Comparison of ENCODE assay signal across 1 cellular context in the genomic region with DNA sequence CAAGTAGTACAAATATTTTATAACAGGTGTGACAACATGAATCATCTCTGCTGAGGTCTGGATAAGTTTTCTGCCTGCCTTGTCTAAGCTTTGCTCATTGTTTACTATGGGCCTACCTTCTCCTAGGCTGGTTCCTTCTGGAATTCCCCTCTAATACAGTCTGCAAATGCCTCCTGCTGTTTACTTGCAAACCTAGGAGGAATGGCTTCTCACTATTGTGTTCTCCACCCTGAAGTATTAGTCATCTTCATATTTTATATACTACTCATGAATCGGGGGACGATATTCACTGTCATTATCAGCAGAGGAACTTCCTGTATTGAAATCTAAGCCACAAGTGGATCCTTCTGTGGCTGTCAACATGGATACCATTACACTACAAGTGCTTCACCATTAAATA.
TF ChIP-seq lines count a peak whose summit lies in the region.

No MANE protein-coding gene starts in this region.

TF ChIP-seq in A549, 52 proteins besides CTCF, POLR2A, EP300 and RAD21 (continued from another document):
- TF ChIP-seq, protein P1, sequence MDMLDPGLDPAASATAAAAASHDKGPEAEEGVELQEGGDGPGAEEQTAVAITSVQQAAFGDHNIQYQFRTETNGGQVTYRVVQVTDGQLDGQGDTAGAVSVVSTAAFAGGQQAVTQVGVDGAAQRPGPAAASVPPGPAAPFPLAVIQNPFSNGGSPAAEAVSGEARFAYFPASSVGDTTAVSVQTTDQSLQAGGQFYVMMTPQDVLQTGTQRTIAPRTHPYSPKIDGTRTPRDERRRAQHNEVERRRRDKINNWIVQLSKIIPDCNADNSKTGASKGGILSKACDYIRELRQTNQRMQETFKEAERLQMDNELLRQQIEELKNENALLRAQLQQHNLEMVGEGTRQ (IDR thresholded peaks at IDR 0.05), result no peak
- TF ChIP-seq, protein P2, sequence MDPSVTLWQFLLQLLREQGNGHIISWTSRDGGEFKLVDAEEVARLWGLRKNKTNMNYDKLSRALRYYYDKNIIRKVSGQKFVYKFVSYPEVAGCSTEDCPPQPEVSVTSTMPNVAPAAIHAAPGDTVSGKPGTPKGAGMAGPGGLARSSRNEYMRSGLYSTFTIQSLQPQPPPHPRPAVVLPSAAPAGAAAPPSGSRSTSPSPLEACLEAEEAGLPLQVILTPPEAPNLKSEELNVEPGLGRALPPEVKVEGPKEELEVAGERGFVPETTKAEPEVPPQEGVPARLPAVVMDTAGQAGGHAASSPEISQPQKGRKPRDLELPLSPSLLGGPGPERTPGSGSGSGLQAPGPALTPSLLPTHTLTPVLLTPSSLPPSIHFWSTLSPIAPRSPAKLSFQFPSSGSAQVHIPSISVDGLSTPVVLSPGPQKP (IDR thresholded peaks at IDR 0.05; ENCODE audit: low read depth, low read length), result no peak
- peak; percentile 74 for TF ChIP-seq MAX (IDR thresholded peaks at IDR 0.05)
- no peak for TF ChIP-seq HDAC2 (IDR thresholded peaks at IDR 0.05)
- TF ChIP-seq KDM5A (IDR thresholded peaks at IDR 0.05), result no peak
- no peak for TF ChIP-seq BHLHE40 (IDR thresholded peaks at IDR 0.05; ENCODE audit: low read depth, low read length)
- no peak for TF ChIP-seq KDM1A (IDR thresholded peaks at IDR 0.05; ENCODE audit: low read depth)
- no peak for TF ChIP-seq E2F6 (IDR thresholded peaks at IDR 0.05; ENCODE audit: borderline replicate concordance, low read depth)
- no peak for TF ChIP-seq PHF8 (IDR thresholded peaks at IDR 0.05; ENCODE audit: borderline replicate concordance, low read depth)
- TF ChIP-seq HOXB5 (CRISPR knock-in tag; IDR thresholded peaks at IDR 0.05), result no peak
- TF ChIP-seq BCL3 (IDR thresholded peaks at IDR 0.05), result peak; percentile 77; the same call in 2 of the 3 replicates
- TF ChIP-seq CEBPB (IDR thresholded peaks at IDR 0.05), result peak in 1 of 2 experiments; percentile 51; a peak in 1 of 4 replicates
- TF ChIP-seq HOXB13 (CRISPR knock-in tag; IDR thresholded peaks at IDR 0.05; ENCODE audit: low read depth), result no peak
- TF ChIP-seq RNF2 (IDR thresholded peaks at IDR 0.05; ENCODE audit: borderline replicate concordance, low read depth), result no peak
- TF ChIP-seq EHMT2 (IDR thresholded peaks at IDR 0.05; ENCODE audit: low read depth), result no peak
- no peak for TF ChIP-seq MYC (IDR thresholded peaks at IDR 0.05; ENCODE audit: borderline replicate concordance, low read length)
- TF ChIP-seq ATOH8 (CRISPR knock-in tag; IDR thresholded peaks at IDR 0.05; ENCODE audit: low read depth), result no peak
- no peak for TF ChIP-seq ESRRA (IDR thresholded peaks at IDR 0.05; ENCODE audit: borderline replicate concordance, low read length)
- no peak for TF ChIP-seq CBX2 (IDR thresholded peaks at IDR 0.05; ENCODE audit: borderline replicate concordance, low read depth)
- no peak for TF ChIP-seq CHD4 (IDR thresholded peaks at IDR 0.05; ENCODE audit: borderline replicate concordance)
